8 cellular contexts compared by ENCODE assay signal in the genomic region with DNA sequence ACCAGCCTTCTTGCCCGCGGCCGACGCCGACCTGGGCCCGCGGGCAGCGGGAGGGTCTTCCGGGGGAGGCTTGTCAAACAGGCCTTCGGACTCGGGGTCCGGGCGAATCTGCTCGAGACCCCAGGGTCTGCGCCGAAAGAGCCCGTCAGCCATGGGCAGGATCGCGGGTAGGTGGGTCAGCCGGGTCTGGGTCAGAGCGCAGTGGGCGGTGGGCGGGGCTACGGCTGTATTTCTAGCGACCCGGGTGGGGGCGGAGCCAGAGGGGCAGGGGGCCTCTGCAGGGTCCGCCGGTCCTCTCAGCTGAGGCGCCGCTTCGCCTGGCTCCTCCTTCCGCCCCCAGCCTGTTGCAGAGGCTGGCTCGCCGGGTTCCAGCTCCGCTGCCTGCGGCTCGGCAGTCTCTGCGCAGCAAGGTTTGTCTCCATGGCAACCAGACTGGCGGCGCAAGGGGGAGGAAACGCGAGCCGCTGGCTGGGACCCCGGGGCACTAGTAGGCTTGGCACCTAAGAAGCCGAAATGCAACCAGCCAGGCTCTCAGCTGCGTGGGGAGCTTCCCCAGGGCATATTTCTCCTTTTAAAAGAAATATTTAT. TPM values are rescaled to one million over a fixed set of nuclear protein-coding genes. Genes with fewer than 3 reads are reported as not detected.
DNase-seq lines count a peak whose midpoint lies in the region; ATAC-seq and TF ChIP-seq lines count a peak whose summit lies in the region.

No MANE protein-coding gene starts in this region.

- H3K27ac Mint-ChIP-seq in activated naive CD8-positive, alpha-beta T cell, result no peak overlapping the region
- peak overlapping the region; percentile 33 for H3K27ac Mint-ChIP-seq in glutamatergic neuron (ENCODE audit: unreplicated experiment)

- no peak for ATAC-seq in HG02973 (IDR thresholded peaks at IDR 0.05; ENCODE audit: unreplicated experiment)

- peaks cover 20% of the 10 kb centered on the region for H3K4me1 Mint-ChIP-seq in activated naive CD8-positive, alpha-beta T cell (ENCODE audit: low read depth)
- H3K4me1 Mint-ChIP-seq in glutamatergic neuron (ENCODE audit: low read depth, unreplicated experiment), result peaks cover 6% of the 10 kb centered on the region

- peak overlapping the region; percentile 72 for H3K4me3 Mint-ChIP-seq in activated naive CD8-positive, alpha-beta T cell
- peak overlapping the region; percentile 92 for H3K4me3 Mint-ChIP-seq in glutamatergic neuron (ENCODE audit: unreplicated experiment)

- H3K27me3 Mint-ChIP-seq in activated naive CD8-positive, alpha-beta T cell, result no peaks in the 10 kb centered on the region
- peaks cover 12% of the 10 kb centered on the region for H3K27me3 Mint-ChIP-seq in glutamatergic neuron (ENCODE audit: unreplicated experiment)

- H3K27me3 ChIP-seq in SJSA1 (replicated peaks), result no peaks in the 10 kb centered on the region

- H3K4me3 ChIP-seq in SJSA1, result peak overlapping the region; percentile 53

- H3K9me3 ChIP-seq in SJSA1 (replicated peaks), result no peaks in the 10 kb centered on the region

- DNase-seq in DMS114 treated with DMSO at 0.1 percent for 48 hours (lab: John Stamatoyannopoulos, UW; ENCODE audit: unreplicated experiment) (peak; percentile 27), LHCN-M2 (ENCODE audit: low read depth) (peak; percentile 67), SJSA1 (ENCODE audit: low read depth in 1 of 2, low spot score in 2 of 2) (peak; percentile 74 to 90), glutamatergic neuron (peak; percentile 97), occipital lobe (lab: John Stamatoyannopoulos, UW) (peak; percentile 88), stromal cell of bone marrow (ENCODE audit: low read depth) (peak; percentile 65)

- H3K27ac ChIP-seq in SJSA1, result no peak overlapping the region

- peaks cover 10% of the 10 kb centered on the region for H3K4me1 ChIP-seq in SJSA1 (replicated peaks)

- no peaks in the 10 kb centered on the region for H3K36me3 Mint-ChIP-seq in activated naive CD8-positive, alpha-beta T cell
- peaks cover 8% of the 10 kb centered on the region for H3K36me3 Mint-ChIP-seq in glutamatergic neuron (ENCODE audit: unreplicated experiment)

- H3K36me3 ChIP-seq in SJSA1, result no peaks in the 10 kb centered on the region

- no peaks in the 10 kb centered on the region for H3K9me3 Mint-ChIP-seq in activated naive CD8-positive, alpha-beta T cell (ENCODE audit: low read depth)
- H3K9me3 Mint-ChIP-seq in glutamatergic neuron (ENCODE audit: unreplicated experiment), result peaks cover 5% of the 10 kb centered on the region

- TF ChIP-seq CTCF in glutamatergic neuron (IDR thresholded peaks at IDR 0.05; ENCODE audit: partially characterized antibody, unreplicated experiment), result no peak

RNA-seq across cellular contexts. Expression of a gene that starts 14.5 kb away (rescaled TPM):
- total RNA-seq in LHCN-M2 (2014; rRNA removed) (26.2 and 26.4 TPM in 2 replicates), glutamatergic neuron (ENCODE audit: unreplicated experiment) (23.2 TPM), occipital lobe (18.2 TPM)
- 6.9 TPM for polyA plus RNA-seq in LHCN-M2 (2012)
- 31.1 and 46.3 TPM in 2 replicates for total RNA-seq in SJSA1 (2014; rRNA removed; shearing (Covaris generic))

RNA-seq across cellular contexts. Expression of a gene that starts 14.9 kb away (rescaled TPM):
- 52.5 and 70.2 TPM in 2 replicates for total RNA-seq in LHCN-M2 (2014; rRNA removed)
- 88.1 TPM for polyA plus RNA-seq in LHCN-M2 (2012)
- total RNA-seq in SJSA1 (2014; rRNA removed; shearing (Covaris generic)), result 35.4 and 78.9 TPM in 2 replicates
- 56.1 TPM for total RNA-seq in glutamatergic neuron (ENCODE audit: unreplicated experiment)
- total RNA-seq in occipital lobe, result 56.3 TPM

RNA-seq across cellular contexts. Expression of a gene that starts 32.1 kb away (rescaled TPM):
- total RNA-seq in LHCN-M2 (2014; rRNA removed) (10.2 and 10.6 TPM in 2 replicates), glutamatergic neuron (ENCODE audit: unreplicated experiment) (23.9 TPM), occipital lobe (14.5 TPM)
- 6.1 TPM for polyA plus RNA-seq in LHCN-M2 (2012)
- total RNA-seq in SJSA1 (2014; rRNA removed; shearing (Covaris generic)), result 2.3 and 5.7 TPM in 2 replicates

Comparison
In these comparisons a context has a peak if more than half of its experiments do, and no peak if none do; other contexts are left out.
1. DNase-seq: peak in every context shown above with its lines; median percentile 97 in glutamatergic neuron; 88 in occipital lobe; 82 in SJSA1; 67 in LHCN-M2; 65 in stromal cell of bone marrow; 27 in DMS114 treated with DMSO at 0.1 percent for 48 hours.